Comparison of ENCODE assay signal across 10 cellular contexts in genomic region chr9:92098638-92099037, GRCh38. TPM values are rescaled to one million over a fixed set of nuclear protein-coding genes. Genes with fewer than 3 reads are reported as not detected.
DNase-seq lines count a peak whose midpoint lies in the region; ATAC-seq and TF ChIP-seq lines count a peak whose summit lies in the region.
"Had no signal": no experiment of that assay in that cellular context is flagged by ENCODE, and none has a peak within 500 bp of the region (broad histone marks: within the 10 kb centered on the region; RNA-seq: fewer than 3 reads in every experiment).

No MANE protein-coding gene starts in this region.

- POLR2A ChIA-PET in activated B cell treated with CpG ODN at 0.5 μM for 24 hours (lab: Charles Lee), result no interaction called here
- POLR2A ChIA-PET in naive thymus-derived CD8-positive, alpha-beta T cell (lab: Charles Lee), result interaction anchor here (0.9 kb wide), 1 partner anchor 16 kb away, joined by 4 read pairs; no protein-coding TSS in a partner anchor

- intact Hi-C loops in activated B cell treated with CpG ODN at 0.5 μM for 24 hours (cut with micrococcal nuclease) (no loop called here), esophagus squamous epithelium (cut with DNase I) (no loop called here)

- peak; percentile 65 for ATAC-seq in GM18870 (IDR thresholded peaks at IDR 0.05; ENCODE audit: unreplicated experiment)
- peak; percentile 76 for ATAC-seq in GM21825 (IDR thresholded peaks at IDR 0.05; ENCODE audit: unreplicated experiment)
- no peak for ATAC-seq in activated B cell treated with CpG ODN at 0.5 μM for 24 hours (ENCODE audit: low read depth)
- ATAC-seq in naive thymus-derived CD8-positive, alpha-beta T cell, result no peak
- no peak for ATAC-seq in HG03159 (IDR thresholded peaks at IDR 0.05; ENCODE audit: unreplicated experiment)

- peak overlapping the region in 1 of 4 donors; percentile 52 for H3K4me3 ChIP-seq in esophagus squamous epithelium

- H3K4me1 ChIP-seq in esophagus squamous epithelium, result peaks cover 0 to 7% (median 0%) of the 10 kb centered on the region in 3 donors

- no peak for TF ChIP-seq POLR2A in esophagus squamous epithelium (IDR thresholded peaks at IDR 0.05)

- peaks cover 3% of the 10 kb centered on the region for H3K9me3 Mint-ChIP-seq in activated B cell treated with CpG ODN at 0.5 μM for 24 hours
- peaks cover 0 to 2% (median 0%) of the 10 kb centered on the region in 9 donors for H3K9me3 Mint-ChIP-seq in naive thymus-derived CD8-positive, alpha-beta T cell

- H3K36me3 ChIP-seq in esophagus squamous epithelium, result peaks cover 0 to 33% (median 4%) of the 10 kb centered on the region in 3 donors

- peaks cover 57% of the 10 kb centered on the region for H3K36me3 Mint-ChIP-seq in activated B cell treated with CpG ODN at 0.5 μM for 24 hours (ENCODE audit: low read depth)
- peaks cover 11 to 63% (median 44%) of the 10 kb centered on the region in 3 donors for H3K36me3 Mint-ChIP-seq in naive thymus-derived CD8-positive, alpha-beta T cell

- no peaks in the 10 kb centered on the region for H3K9me3 ChIP-seq in esophagus squamous epithelium

- DNase-seq in activated B cell treated with CpG ODN at 0.5 μM for 24 hours (no peak), esophagus squamous epithelium (lab: John Stamatoyannopoulos, UW) (no peak), NK-92 (lab: John Stamatoyannopoulos, UW; ENCODE audit: unreplicated experiment) (no peak), cerebellum (ENCODE audit: low spot score) (no peak)
- DNase-seq in naive thymus-derived CD8-positive, alpha-beta T cell, result no peak
- DNase-seq: NCI-H1694 had no signal

- peaks cover 10% of the 10 kb centered on the region for H3K4me1 Mint-ChIP-seq in activated B cell treated with CpG ODN at 0.5 μM for 24 hours
- H3K4me1 Mint-ChIP-seq in naive thymus-derived CD8-positive, alpha-beta T cell, result peaks cover 22 to 55% (median 49%) of the 10 kb centered on the region in 4 donors
- H3K4me1 Mint-ChIP-seq: mesothelial cell of epicardium had no signal

- H3K27me3 Mint-ChIP-seq in activated B cell treated with CpG ODN at 0.5 μM for 24 hours, result no peaks in the 10 kb centered on the region
- H3K27me3 Mint-ChIP-seq in naive thymus-derived CD8-positive, alpha-beta T cell, result no peaks in the 10 kb centered on the region

- H3K27ac ChIP-seq in esophagus squamous epithelium, result peak overlapping the region in 2 of 4 donors; percentile 2 to 17

- no peaks in the 10 kb centered on the region for H3K27me3 ChIP-seq in esophagus squamous epithelium

- CTCF ChIA-PET in activated B cell treated with CpG ODN at 0.5 μM for 24 hours (lab: Charles Lee), result no interaction called here

- 64 to 79% methylated on average over 1 of the region's 1 CpG for WGBS in esophagus squamous epithelium, 2 donors

- no peak for TF ChIP-seq CTCF in activated B cell treated with CpG ODN at 0.5 μM for 24 hours (IDR thresholded peaks at IDR 0.05)
- TF ChIP-seq CTCF in esophagus squamous epithelium (IDR thresholded peaks at IDR 0.05), result no peak

- no peak overlapping the region for H3K27ac Mint-ChIP-seq in activated B cell treated with CpG ODN at 0.5 μM for 24 hours
- H3K27ac Mint-ChIP-seq in naive thymus-derived CD8-positive, alpha-beta T cell, result peak overlapping the region in 2 of 10 donors; percentile 12 to 54
- H3K27ac Mint-ChIP-seq: mesothelial cell of epicardium had no signal

- peak overlapping the region; percentile 72 for H3K4me3 Mint-ChIP-seq in activated B cell treated with CpG ODN at 0.5 μM for 24 hours
- peak overlapping the region in 6 of 10 donors; percentile 24 to 81 (median 60) for H3K4me3 Mint-ChIP-seq in naive thymus-derived CD8-positive, alpha-beta T cell
- H3K4me3 Mint-ChIP-seq: mesothelial cell of epicardium had no signal

RNA-seq across cellular contexts. Expression of gene SPTLC1, which starts 16.6 kb away (rescaled TPM):
- 40.8 and 41.0 TPM in 2 replicates for total RNA-seq in activated B cell treated with CpG ODN at 0.5 μM for 24 hours
- total RNA-seq in naive thymus-derived CD8-positive, alpha-beta T cell, result 10 to 100 TPM; 57.0 to 58.2 TPM
- polyA plus RNA-seq in naive thymus-derived CD8-positive, alpha-beta T cell, result 10 to 100 TPM; 36.0 to 41.4 (median 40.5) TPM
- 100 to 1,000 TPM in 1 of 4 donors, 10 to 100 TPM in 3; 91.4 to 107 (median 96.5) TPM for total RNA-seq in esophagus squamous epithelium
- 67.9 TPM for total RNA-seq in cerebellum

Comparison
In these comparisons a context has a peak if more than half of its experiments do, and no peak if none do; other contexts are left out.
1. ATAC-seq: peak in GM18870 (single experiment) and GM21825 (single experiment); none in activated B cell treated with CpG ODN at 0.5 μM for 24 hours (single experiment), naive thymus-derived CD8-positive, alpha-beta T cell (0 of 2) and HG03159 (single experiment).